In the genomic region with DNA sequence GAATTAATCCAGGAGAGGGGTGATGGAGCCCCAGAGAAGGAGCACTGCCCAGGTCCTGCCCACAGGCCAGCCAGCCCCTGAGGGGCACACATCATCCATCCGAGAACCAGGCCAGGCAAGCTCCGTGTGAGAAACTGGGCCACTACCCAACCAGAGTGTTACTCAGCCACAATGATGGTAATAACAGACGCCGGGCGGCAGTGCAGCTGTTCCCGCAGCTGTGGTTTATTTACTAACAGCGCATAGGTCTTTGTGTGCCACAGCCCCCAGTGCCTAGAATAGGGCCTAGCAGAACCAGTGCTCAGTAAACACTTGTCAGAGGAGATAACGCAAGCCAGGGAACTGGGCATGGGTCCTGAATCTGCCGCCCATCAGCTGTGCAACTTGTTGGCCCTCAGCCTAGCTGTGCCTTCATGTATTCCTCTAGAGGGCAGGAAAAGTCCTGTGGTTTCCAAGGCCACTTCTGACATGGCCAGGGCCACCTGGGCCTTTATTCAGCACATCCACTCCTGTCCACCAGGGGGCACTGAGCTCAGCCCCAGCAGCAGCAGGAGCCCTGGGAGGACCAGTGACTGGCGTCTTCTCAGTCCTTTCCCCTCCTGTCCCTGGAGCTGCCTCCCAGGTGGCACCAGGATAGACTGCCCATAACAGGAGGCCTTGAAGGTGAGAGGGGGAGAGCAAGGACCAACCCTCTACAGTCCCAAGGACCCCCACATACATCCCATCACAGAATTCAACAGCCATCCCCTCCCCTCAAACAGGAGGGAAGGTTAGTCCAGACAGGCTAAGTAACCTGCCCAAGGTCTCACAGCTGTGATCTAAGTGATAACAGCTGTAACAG, we compare ENCODE assay signal across 8 cellular contexts. TPM values are rescaled to one million over a fixed set of nuclear protein-coding genes. Genes with fewer than 3 reads are reported as not detected.
DNase-seq lines count a peak whose midpoint lies in the region; ATAC-seq and TF ChIP-seq lines count a peak whose summit lies in the region.

No MANE protein-coding gene starts in this region.

- DNase-seq in ACHN, result peak; percentile 66
- peak; percentile 38 for DNase-seq in NCI-H526 treated with DMSO at 0.1 percent for 48 hours (lab: John Stamatoyannopoulos, UW)
- DNase-seq in activated CD4-positive, alpha-beta T cell treated with anti-CD3 and anti-CD28 coated beads, Interleukin-2, amount 50 U/mL, for 1 hour, result peak; percentile 66
- peak; percentile 82 for DNase-seq in ecto neural progenitor cell (ENCODE audit: low spot score)
- DNase-seq in mucosa of gallbladder (ENCODE audit: low spot score), result peak; percentile 70

- peak overlapping the region; percentile 43 for H3K4me3 Mint-ChIP-seq in stimulated activated naive CD8-positive, alpha-beta T cell treated with anti-CD3 and anti-CD28 coated beads, Interleukin-15, Interleukin-2, amounts not matched to agents 100 ng/mL and 50 ng/mL, for 24 hours

- H3K4me1 Mint-ChIP-seq in stimulated activated naive CD8-positive, alpha-beta T cell treated with anti-CD3 and anti-CD28 coated beads, Interleukin-15, Interleukin-2, amounts not matched to agents 100 ng/mL and 50 ng/mL, for 24 hours (ENCODE audit: low read depth), result peaks cover 49% of the 10 kb centered on the region

- in situ Hi-C loops in ACHN (cut with HindIII; ENCODE audit: low pct_ligation_motif_present, low pct_unique_long_range_greater_than_20kb, low sequenced_read_pairs) (no loop called here), GM18951 (cut with MboI; ENCODE audit: low sequenced_read_pairs, unreplicated experiment) (no loop called here)

- TF ChIP-seq POLR2A in GM18951 (IDR thresholded peaks at IDR 0.05; ENCODE audit: extremely low read depth, insufficient read depth, insufficient read length), result peak; percentile 9

- ATAC-seq in GM19397 (IDR thresholded peaks at IDR 0.05; ENCODE audit: unreplicated experiment), result no peak

- H3K36me3 Mint-ChIP-seq in stimulated activated naive CD8-positive, alpha-beta T cell treated with anti-CD3 and anti-CD28 coated beads, Interleukin-15, Interleukin-2, amounts not matched to agents 100 ng/mL and 50 ng/mL, for 24 hours (ENCODE audit: low read depth), result peaks cover 26% of the 10 kb centered on the region

- H3K27me3 Mint-ChIP-seq in stimulated activated naive CD8-positive, alpha-beta T cell treated with anti-CD3 and anti-CD28 coated beads, Interleukin-15, Interleukin-2, amounts not matched to agents 100 ng/mL and 50 ng/mL, for 24 hours, result no peaks in the 10 kb centered on the region

- H3K9me3 Mint-ChIP-seq in stimulated activated naive CD8-positive, alpha-beta T cell treated with anti-CD3 and anti-CD28 coated beads, Interleukin-15, Interleukin-2, amounts not matched to agents 100 ng/mL and 50 ng/mL, for 24 hours, result no peaks in the 10 kb centered on the region

- no peak overlapping the region for H3K27ac Mint-ChIP-seq in stimulated activated naive CD8-positive, alpha-beta T cell treated with anti-CD3 and anti-CD28 coated beads, Interleukin-15, Interleukin-2, amounts not matched to agents 100 ng/mL and 50 ng/mL, for 24 hours

RNA-seq across cellular contexts. Expression of a gene that starts 2.1 kb away (rescaled TPM):
- 9.7 TPM for total RNA-seq in mucosa of gallbladder

RNA-seq across cellular contexts. Expression of a gene that starts 6.0 kb away (rescaled TPM):
- 106 TPM for total RNA-seq in mucosa of gallbladder

RNA-seq across cellular contexts. Expression of a gene that starts 6.1 kb away (rescaled TPM):
- total RNA-seq in mucosa of gallbladder, result 61.0 TPM

RNA-seq across cellular contexts. Expression of a gene that starts 41.9 kb away (rescaled TPM):
- total RNA-seq in mucosa of gallbladder, result 184 TPM

RNA-seq across cellular contexts. Expression of a gene that starts 48.2 kb away (rescaled TPM):
- 46.3 TPM for total RNA-seq in mucosa of gallbladder
